18 cellular contexts compared by ENCODE assay signal in the genomic region with DNA sequence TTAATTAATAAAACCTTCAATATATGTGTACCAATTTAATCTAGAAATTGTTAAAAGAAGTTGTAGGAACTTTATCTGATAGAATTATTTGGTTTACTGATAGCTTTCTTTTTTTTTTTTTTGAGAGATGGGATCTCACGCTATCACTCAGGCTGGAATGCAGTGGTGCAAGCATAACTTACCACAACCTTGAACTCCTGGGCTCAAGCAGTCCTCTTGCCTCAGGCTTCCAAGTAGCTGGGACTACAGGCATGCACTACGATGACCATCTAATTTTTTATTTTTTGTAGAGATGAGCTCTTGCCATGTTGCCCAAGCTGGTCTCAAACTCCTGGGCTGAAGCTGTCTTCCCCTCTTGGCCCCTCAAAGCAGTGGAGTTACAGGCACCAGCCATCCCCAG.
DNase-seq lines count a peak whose midpoint lies in the region; ATAC-seq and TF ChIP-seq lines count a peak whose summit lies in the region.
"Had no signal": no experiment of that assay in that cellular context is flagged by ENCODE, and none has a peak within 500 bp of the region (broad histone marks: within the 10 kb centered on the region; RNA-seq: fewer than 3 reads in every experiment).

No MANE protein-coding gene starts in this region.

- H3K18ac ChIP-seq in IMR-90 (ENCODE audit: low read depth, low read length) (no peak overlapping the region), mesendoderm (ENCODE audit: low read length) (no peak overlapping the region)

- no peak overlapping the region for H3K4me3 Mint-ChIP-seq in activated CD8-positive, alpha-beta T cell treated with anti-CD3 and anti-CD28 coated beads for 36 hours
- H3K4me3 Mint-ChIP-seq in natural killer cell treated with Interleukin-12 subunit alpha and Interleukin-12 subunit beta and Interleukin-15 and Interleukin-18, amount 100 ng/mL, for 72 hours = no peak overlapping the region
- H3K4me3 Mint-ChIP-seq: B cell; CD4-positive, alpha-beta memory T cell; H9 had no signal

- H3K4ac ChIP-seq in IMR-90 (ENCODE audit: low read depth, low read length) = no peak overlapping the region
- H3K4ac ChIP-seq in mesendoderm (ENCODE audit: low read depth, low read length) = no peak overlapping the region

- DNase-seq in AG09309 (ENCODE audit: low read depth) = peak; percentile 21
- DNase-seq in IMR-90 = peak; percentile 59
- DNase-seq in astrocyte of the hippocampus (ENCODE audit: low read depth, low spot score) = peak; percentile 25
- DNase-seq in mesendoderm = peak; percentile 12
- no peak for DNase-seq in activated CD8-positive, alpha-beta T cell treated with anti-CD3 and anti-CD28 coated beads for 36 hours
- no peak for DNase-seq in natural killer cell treated with Interleukin-12 subunit alpha and Interleukin-12 subunit beta and Interleukin-15 and Interleukin-18, amount 100 ng/mL, for 72 hours (ENCODE audit: low spot score)
- DNase-seq: CD4-positive, alpha-beta memory T cell; DMS79; H9; NCI-H1105 treated with DMSO at 0.1 percent for 48 hours; NCI-H187 treated with DMSO at 0.1 percent for 48 hours; NCI-H510A treated with DMSO at 0.1 percent for 48 hours; Peyer's patch; SHP77 had no signal

- H3K36me3 ChIP-seq in IMR-90 (ENCODE audit: control insufficient read depth, insufficient read depth, low read length) (no peaks in the 10 kb centered on the region; the same call in 1 of the 2 replicates), mesendoderm (ENCODE audit: control insufficient read depth, insufficient read depth, low read length) (peaks cover 5% of the 10 kb centered on the region)
- H3K36me3 ChIP-seq: Peyer's patch had no signal

- TF ChIP-seq CTCF in AG09309 (IDR thresholded peaks at IDR 0.05; ENCODE audit: control insufficient read depth, insufficient read depth, low read depth, low read length, missing control alignments) (no peak), IMR-90 (conservative IDR thresholded peaks at IDR 0.05; ENCODE audit: low read depth, low read length) (no peak)
- no peak for TF ChIP-seq CTCF in activated CD8-positive, alpha-beta T cell treated with anti-CD3 and anti-CD28 coated beads for 36 hours (IDR thresholded peaks at IDR 0.05)

- no peak for TF ChIP-seq POLR2A in IMR-90 (IDR thresholded peaks at IDR 0.05; ENCODE audit: low read depth, low read length)

- peaks cover 8% of the 10 kb centered on the region for H3K36me3 Mint-ChIP-seq in activated CD8-positive, alpha-beta T cell treated with anti-CD3 and anti-CD28 coated beads for 36 hours (ENCODE audit: low read depth)
- no peaks in the 10 kb centered on the region for H3K36me3 Mint-ChIP-seq in natural killer cell treated with Interleukin-12 subunit alpha and Interleukin-12 subunit beta and Interleukin-15 and Interleukin-18, amount 100 ng/mL, for 72 hours

- POLR2A ChIA-PET in IMR-90 (lab: Charles Lee; ENCODE audit: unreplicated experiment) = no interaction called here
- POLR2A ChIA-PET in activated CD8-positive, alpha-beta T cell treated with anti-CD3 and anti-CD28 coated beads for 36 hours (lab: Charles Lee) = no interaction called here

- H4K91ac ChIP-seq in IMR-90 (ENCODE audit: insufficient read depth, low read depth, low read length) = no peak overlapping the region

- no peak overlapping the region for H2BK5ac ChIP-seq in IMR-90 (ENCODE audit: low read depth, low read length, poor library complexity, severe bottlenecking)
- no peak overlapping the region for H2BK5ac ChIP-seq in mesendoderm (ENCODE audit: low read length)

- H2BK120ac ChIP-seq in IMR-90 (ENCODE audit: low read depth, low read length) (no peak overlapping the region), mesendoderm (ENCODE audit: low read depth, low read length) (no peak overlapping the region)

- H3K9ac ChIP-seq in IMR-90 (ENCODE audit: low read depth, low read length) = no peak overlapping the region
- no peak overlapping the region for H3K9ac ChIP-seq in mesendoderm (ENCODE audit: low read length)

- no peaks in the 10 kb centered on the region for H3K79me2 ChIP-seq in mesendoderm (ENCODE audit: control insufficient read depth, insufficient read depth, low read length)

- CTCF ChIA-PET in IMR-90 (lab: Yijun Ruan, JAX) = no interaction called here
- CTCF ChIA-PET in activated CD8-positive, alpha-beta T cell treated with anti-CD3 and anti-CD28 coated beads for 36 hours (lab: Charles Lee) = interaction anchor here (0.6 to 1.6 kb wide), 3 partner anchors 10 to 136 kb away, joined by 3 to 7 read pairs (median 6); a partner anchor contains a TSS

- no peaks in the 10 kb centered on the region for H3K4me1 ChIP-seq in IMR-90 (ENCODE audit: control insufficient read depth, insufficient read depth, low read length)
- no peaks in the 10 kb centered on the region for H3K4me1 ChIP-seq in mesendoderm (ENCODE audit: control insufficient read depth, low read depth, low read length)
- H3K4me1 ChIP-seq: A549, Peyer's patch had no signal

- H3K27me3 ChIP-seq in IMR-90 (ENCODE audit: control insufficient read depth, insufficient read depth, low read length) (no peaks in the 10 kb centered on the region), mesendoderm (ENCODE audit: insufficient read depth, low read length, poor library complexity) (no peaks in the 10 kb centered on the region)
- H3K27me3 ChIP-seq: Peyer's patch had no signal

- H2AFZ ChIP-seq in IMR-90 (replicated peaks; ENCODE audit: low read length, poor library complexity) = no peak overlapping the region

- H4K5ac ChIP-seq in IMR-90 (ENCODE audit: low read depth, low read length) = no peak overlapping the region
- no peak overlapping the region for H4K5ac ChIP-seq in mesendoderm (ENCODE audit: low read length)

- 0 out of 2 replicates have a peak, but pooled peaks cover 2% of the 10 kb centered on the region for H3K9me1 ChIP-seq in IMR-90 (ENCODE audit: insufficient read depth, low read length)

- H4K8ac ChIP-seq in IMR-90 (ENCODE audit: low read depth in 2 of 2, low read length in 2 of 2) (no peak overlapping the region), mesendoderm (ENCODE audit: low read depth, low read length) (no peak overlapping the region)

- intact Hi-C loops in IMR-90 (cut with micrococcal nuclease) = no loop called here
- intact Hi-C loops in activated CD8-positive, alpha-beta T cell treated with anti-CD3 and anti-CD28 coated beads for 36 hours (cut with micrococcal nuclease) = no loop called here

- no CpG with 5 or more reads among the region's 2 CpGs for WGBS in IMR-90 (ENCODE audit: extremely low coverage in 2 of 2, insufficient read length in 1 of 2), 2 experiments
- no CpG with 5 or more reads among the region's 2 CpGs for WGBS in mesendoderm (ENCODE audit: extremely low coverage, insufficient coverage, low lambda C conversion rate)

- H4K20me1 ChIP-seq in IMR-90 (ENCODE audit: insufficient read depth, low read length) = no peaks in the 10 kb centered on the region

- H3K27me3 Mint-ChIP-seq in activated CD8-positive, alpha-beta T cell treated with anti-CD3 and anti-CD28 coated beads for 36 hours = no peaks in the 10 kb centered on the region
- no peaks in the 10 kb centered on the region for H3K27me3 Mint-ChIP-seq in natural killer cell treated with Interleukin-12 subunit alpha and Interleukin-12 subunit beta and Interleukin-15 and Interleukin-18, amount 100 ng/mL, for 72 hours
- H3K27me3 Mint-ChIP-seq: B cell; CD4-positive, alpha-beta memory T cell had no signal

- no TSS peak for BruUV-seq in IMR-90 (replicated peaks; lab: Mats Ljungman, UMichigan)

- H3K79me1 ChIP-seq in IMR-90 (ENCODE audit: low read depth in 1 of 2, low read length in 2 of 2) (no peaks in the 10 kb centered on the region), mesendoderm (ENCODE audit: low read length) (no peaks in the 10 kb centered on the region)

- H2AK9ac ChIP-seq in IMR-90 (replicated peaks; ENCODE audit: low read depth, low read length, poor library complexity) = no peak overlapping the region

- ATAC-seq in IMR-90 (ENCODE audit: low read depth) (peak; percentile 44; the same call in 1 of the 2 replicates), GM21825 (IDR thresholded peaks at IDR 0.05; ENCODE audit: unreplicated experiment) (no peak)
- ATAC-seq in activated CD8-positive, alpha-beta T cell treated with anti-CD3 and anti-CD28 coated beads for 36 hours = no peak
- no peak for ATAC-seq in natural killer cell treated with Interleukin-12 subunit alpha and Interleukin-12 subunit beta and Interleukin-15 and Interleukin-18, amount 100 ng/mL, for 72 hours
- ATAC-seq: A549, SK-N-SH treated with all-trans-retinoic acid at 6 μM for 48 hours had no signal

- H3K9me3 Mint-ChIP-seq in activated CD8-positive, alpha-beta T cell treated with anti-CD3 and anti-CD28 coated beads for 36 hours = no peaks in the 10 kb centered on the region
- no peaks in the 10 kb centered on the region for H3K9me3 Mint-ChIP-seq in natural killer cell treated with Interleukin-12 subunit alpha and Interleukin-12 subunit beta and Interleukin-15 and Interleukin-18, amount 100 ng/mL, for 72 hours
- H3K9me3 Mint-ChIP-seq: CD4-positive, alpha-beta memory T cell; H9 had no signal

- H3K4me3 ChIP-seq in AG09309 (ENCODE audit: control insufficient read depth, low read depth, low read length) (no peak overlapping the region), IMR-90 (ENCODE audit: insufficient read depth, low read depth, low read length) (no peak overlapping the region), mesendoderm (ENCODE audit: low read length) (no peak overlapping the region)
- H3K4me3 ChIP-seq: A549, Peyer's patch had no signal

- no peaks in the 10 kb centered on the region for H3K4me1 Mint-ChIP-seq in activated CD8-positive, alpha-beta T cell treated with anti-CD3 and anti-CD28 coated beads for 36 hours (ENCODE audit: low read depth)
- H3K4me1 Mint-ChIP-seq in natural killer cell treated with Interleukin-12 subunit alpha and Interleukin-12 subunit beta and Interleukin-15 and Interleukin-18, amount 100 ng/mL, for 72 hours (ENCODE audit: low read depth in 2 of 2) = no peaks in the 10 kb centered on the region
- H3K4me1 Mint-ChIP-seq: B cell had no signal

- H3K23ac ChIP-seq in IMR-90 (ENCODE audit: low read depth, low read length) (no peak overlapping the region), mesendoderm (ENCODE audit: low read length) (no peak overlapping the region)

- dilution Hi-C loops in IMR-90 (cut with HindIII; ENCODE audit: low sequenced_read_pairs, unreplicated experiment) = no loop called here

- no peak overlapping the region for H3K27ac ChIP-seq in IMR-90 (ENCODE audit: insufficient read depth, low read length)
- H3K27ac ChIP-seq in mesendoderm (ENCODE audit: low read depth, low read length) = no peak overlapping the region
- H3K27ac ChIP-seq: A549, Peyer's patch had no signal

- H3K4me2 ChIP-seq in IMR-90 (ENCODE audit: low read depth, low read length) (no peak overlapping the region), mesendoderm (ENCODE audit: low read length) (no peak overlapping the region)
- H3K4me2 ChIP-seq: A549 had no signal

- no peak overlapping the region for H3K56ac ChIP-seq in IMR-90 (ENCODE audit: extremely low read depth, insufficient read depth, low read length)
- H3K56ac ChIP-seq in mesendoderm (ENCODE audit: low read length) = no peak overlapping the region

- no peak overlapping the region for H2BK20ac ChIP-seq in IMR-90 (ENCODE audit: low read depth, low read length)

- H3K27ac Mint-ChIP-seq in activated CD8-positive, alpha-beta T cell treated with anti-CD3 and anti-CD28 coated beads for 36 hours = no peak overlapping the region
- H3K27ac Mint-ChIP-seq in natural killer cell treated with Interleukin-12 subunit alpha and Interleukin-12 subunit beta and Interleukin-15 and Interleukin-18, amount 100 ng/mL, for 72 hours = no peak overlapping the region
- H3K27ac Mint-ChIP-seq: B cell, H9 had no signal

- H2AK5ac ChIP-seq in IMR-90 (ENCODE audit: low read depth, low read length) (no peak overlapping the region), mesendoderm (ENCODE audit: low read length) (no peak overlapping the region)

- in situ Hi-C loops in IMR-90 (cut with MboI; ENCODE audit: low sequenced_read_pairs) = no loop called here

- H2BK15ac ChIP-seq in IMR-90 (ENCODE audit: low read depth, low read length) = no peak overlapping the region
- no peak overlapping the region for H2BK15ac ChIP-seq in mesendoderm (replicated peaks; ENCODE audit: low read depth)

- no peak overlapping the region for H3K14ac ChIP-seq in IMR-90 (replicated peaks; ENCODE audit: low read depth, low read length)

- H3K9me3 ChIP-seq in IMR-90 (ENCODE audit: control insufficient read depth, insufficient read depth, low read length) = no peaks in the 10 kb centered on the region
- H3K9me3 ChIP-seq: A549, Peyer's patch had no signal

- TF ChIP-seq RAD21 in IMR-90 (IDR thresholded peaks at IDR 0.05; ENCODE audit: low read length) = no peak

Comparison
In these comparisons a context has a peak if more than half of its experiments do, and no peak if none do; other contexts are left out.
1. DNase-seq: peak in AG09309 (single experiment), IMR-90 (single experiment), astrocyte of the hippocampus (single experiment) and mesendoderm (single experiment); none in activated CD8-positive, alpha-beta T cell treated with anti-CD3 and anti-CD28 coated beads for 36 hours (single experiment) and natural killer cell treated with Interleukin-12 subunit alpha and Interleukin-12 subunit beta and Interleukin-15 and Interleukin-18, amount 100 ng/mL, for 72 hours (single experiment).